Comparison of ENCODE assay signal across 8 cellular contexts in the genomic region with DNA sequence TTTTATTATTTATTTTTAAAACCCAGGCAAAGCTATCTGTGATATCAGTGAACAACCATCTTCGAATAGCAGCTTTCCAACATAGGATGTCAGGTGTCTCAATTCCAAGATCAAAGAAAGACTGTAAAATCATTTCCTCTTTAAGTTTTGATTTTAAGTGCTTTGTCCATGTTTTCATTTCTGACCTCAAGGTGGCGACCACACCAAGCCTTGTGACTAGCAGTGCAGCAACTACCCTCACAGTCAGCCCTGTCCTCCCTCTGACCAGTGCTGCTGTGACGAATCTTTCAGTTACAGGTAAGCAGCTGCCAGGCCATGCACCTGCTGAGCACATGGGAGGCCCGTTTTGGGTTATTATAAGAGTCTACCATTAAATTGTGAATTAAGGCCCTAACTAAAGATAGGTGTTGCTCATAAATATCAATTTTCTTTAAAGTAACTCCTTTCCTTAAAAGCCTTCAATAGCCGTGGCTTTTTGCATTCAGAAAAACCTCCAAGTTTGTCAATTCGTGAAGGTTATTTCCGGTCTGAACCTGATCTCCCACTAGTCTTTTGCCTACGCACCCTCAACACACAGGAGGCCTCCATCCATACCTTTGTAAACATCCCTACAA.
DNase-seq lines count a peak whose midpoint lies in the region; ATAC-seq and TF ChIP-seq lines count a peak whose summit lies in the region.

No MANE protein-coding gene starts in this region.

- TF ChIP-seq RAD21 in HCT116 (IDR thresholded peaks at IDR 0.05; ENCODE audit: low read depth), result peak; percentile 77

- H3K4me3 ChIP-seq in HCT116 (replicated peaks in 1 of 2; ENCODE audit: low read depth in 1 of 2, low read length in 2 of 2), result no peak overlapping the region
- H3K4me3 ChIP-seq in epithelial cell of esophagus (ENCODE audit: low read length), result no peak overlapping the region
- H3K4me3 ChIP-seq in testis, result no peak overlapping the region

- H3K27me3 Mint-ChIP-seq in nephron progenitor cell (ENCODE audit: low read depth, poor library complexity), result no peaks in the 10 kb centered on the region

- CTCF ChIA-PET in HCT116 (lab: Charles Lee), result interaction anchor here (1.0 kb wide), 1 partner anchor 132 kb away, joined by 3 read pairs; no protein-coding TSS in a partner anchor

- H3K36me3 Mint-ChIP-seq in nephron progenitor cell (ENCODE audit: low read depth), result peaks cover 60% of the 10 kb centered on the region

- RAD21 ChIA-PET in HCT116 (lab: Charles Lee; ENCODE audit: low non-redundant PET in 1 of 2, low total read pairs in 2 of 2, uncharacterized antibody in 2 of 2, unreplicated experiment in 2 of 2), result no interaction called here

- no peaks in the 10 kb centered on the region for H3K9me3 Mint-ChIP-seq in nephron progenitor cell

- no peak overlapping the region for H2AFZ ChIP-seq in HCT116 (ENCODE audit: low read depth, low read length, poor library complexity, severe bottlenecking)

- no peaks in the 10 kb centered on the region for H4K20me1 ChIP-seq in HCT116 (ENCODE audit: insufficient read depth)

- H3K4me1 ChIP-seq in HCT116 (ENCODE audit: control insufficient read depth in 1 of 2, insufficient read depth in 2 of 2, low read length in 2 of 2) (peaks cover 0 to 4% of the 10 kb centered on the region in 2 experiments; a peak in 1 of 4 replicates), testis (no peaks in the 10 kb centered on the region)

- no peaks in the 10 kb centered on the region for H3K9me3 ChIP-seq in HCT116 (ENCODE audit: control insufficient read depth in 1 of 2, insufficient read depth in 1 of 2, low read depth in 1 of 2, low read length in 2 of 2)
- H3K9me3 ChIP-seq in testis, result no peaks in the 10 kb centered on the region

- H3K9ac ChIP-seq in HCT116 (ENCODE audit: low read length), result no peak overlapping the region

- TF ChIP-seq CTCF in HCT116 (IDR thresholded peaks at IDR 0.05 in 2 of 3, conservative IDR thresholded peaks at IDR 0.05 in 1 of 3; ENCODE audit: borderline replicate concordance in 1 of 3, insufficient read depth in 1 of 3, low read depth in 2 of 3, low read length in 2 of 3), result peak; percentile 55 to 62 (median 56); a peak in 5 of 6 replicates
- TF ChIP-seq CTCF in epithelial cell of esophagus (IDR thresholded peaks at IDR 0.05; ENCODE audit: insufficient read depth, low read depth, low read length, missing control alignments), result peak; percentile 64
- TF ChIP-seq CTCF in nephron progenitor cell (IDR thresholded peaks at IDR 0.05), result peak; percentile 62
- peak in 2 of 3 experiments; percentile 27 to 59 for TF ChIP-seq CTCF in testis (IDR thresholded peaks at IDR 0.05)

- no peaks in the 10 kb centered on the region for H3K9me2 ChIP-seq in HCT116 (ENCODE audit: insufficient read depth)

- H3K27ac ChIP-seq in HCT116 (ENCODE audit: low read depth, low read length) (no peak overlapping the region), testis (no peak overlapping the region)

- POLR2A ChIA-PET in HCT116 (lab: Charles Lee), result no interaction called here

- no peak overlapping the region for H3K27ac Mint-ChIP-seq in nephron progenitor cell

- DNase-seq in DMS114 treated with DMSO at 0.1 percent for 48 hours (lab: John Stamatoyannopoulos, UW; ENCODE audit: unreplicated experiment) (peak; percentile 36), HCT116 (ENCODE audit: low read depth, low spot score) (peak; percentile 36), NCI-H446 treated with DMSO at 0.1 percent for 48 hours (lab: John Stamatoyannopoulos, UW) (peak; percentile 10), epithelial cell of esophagus (ENCODE audit: low read depth) (peak; percentile 74), nephron progenitor cell (peak; percentile 38), testis (peak; percentile 74)
- peak; percentile 37 to 47 for DNase-seq in activated CD4-positive, alpha-beta T cell treated with anti-CD3 and anti-CD28 coated beads, Interleukin-2, amount 50 U/mL, for 4 hours

- H3K4me1 Mint-ChIP-seq in nephron progenitor cell, result no peaks in the 10 kb centered on the region

- H3K4me2 ChIP-seq in HCT116 (ENCODE audit: low read length), result no peak overlapping the region

- BruUV-seq in HCT116 (replicated peaks; lab: Mats Ljungman, UMichigan), result no TSS peak

- H3K79me2 ChIP-seq in HCT116 (ENCODE audit: insufficient read depth, low read length), result no peaks in the 10 kb centered on the region

- H3K4me3 Mint-ChIP-seq in nephron progenitor cell, result no peak overlapping the region

- H3K27me3 ChIP-seq in HCT116 (ENCODE audit: insufficient read depth, low read length), result no peaks in the 10 kb centered on the region
- no peaks in the 10 kb centered on the region for H3K27me3 ChIP-seq in testis

- intact Hi-C loops in HCT116 (cut with micrococcal nuclease), result loop anchor here (1.0 kb wide), 2 partner anchors 41 to 133 kb away; no protein-coding TSS in a partner anchor
- intact Hi-C loops in testis (cut with DNase I; ENCODE audit: low total_unique reads), result no loop called here

- 60 to 71% methylated on average over 8 of the region's 8 CpGs for WGBS in testis, 2 donors

- H3K36me3 ChIP-seq in HCT116 (ENCODE audit: control insufficient read depth in 1 of 2, insufficient read depth in 2 of 2, low read length in 2 of 2) (no peaks in the 10 kb centered on the region; a peak in 2 of 4 replicates), testis (ENCODE audit: low read depth, missing control alignments) (no peaks in the 10 kb centered on the region)

- TF ChIP-seq POLR2A in HCT116 (IDR thresholded peaks at IDR 0.05; ENCODE audit: borderline replicate concordance, extremely low read depth, insufficient read depth, insufficient read length) (no peak), testis (IDR thresholded peaks at IDR 0.05) (no peak)

- ATAC-seq in HCT116 (peak; percentile 99), HG03342 (IDR thresholded peaks at IDR 0.05; ENCODE audit: unreplicated experiment) (no peak)

TF ChIP-seq in HCT116, 20 proteins besides CTCF, POLR2A, EP300 and RAD21:
- TF ChIP-seq TCF7L2 (IDR thresholded peaks at IDR 0.05; ENCODE audit: borderline replicate concordance, extremely low read depth, insufficient read depth, insufficient read length), result peak; percentile 23
- no peak for TF ChIP-seq ZNF274 (IDR thresholded peaks at IDR 0.05; ENCODE audit: low read depth, low read length)
- TF ChIP-seq, protein P1, sequence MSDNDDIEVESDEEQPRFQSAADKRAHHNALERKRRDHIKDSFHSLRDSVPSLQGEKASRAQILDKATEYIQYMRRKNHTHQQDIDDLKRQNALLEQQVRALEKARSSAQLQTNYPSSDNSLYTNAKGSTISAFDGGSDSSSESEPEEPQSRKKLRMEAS (IDR thresholded peaks at IDR 0.05), result peak; percentile 34; the same call in 1 of the 2 replicates
- no peak for TF ChIP-seq YY1 (IDR thresholded peaks at IDR 0.05; ENCODE audit: extremely low read depth, insufficient replicate concordance, low read depth, low read length)
- TF ChIP-seq FOSL1 (IDR thresholded peaks at IDR 0.05; ENCODE audit: low read depth), result no peak

Comparison
In these comparisons a context has a peak if more than half of its experiments do, and no peak if none do; other contexts are left out.
1. DNase-seq: peak in every context shown above with its lines; median percentile 74 in epithelial cell of esophagus; 74 in testis; 42 in activated CD4-positive, alpha-beta T cell treated with anti-CD3 and anti-CD28 coated beads, Interleukin-2, amount 50 U/mL, for 4 hours; 38 in nephron progenitor cell; 36 in DMS114 treated with DMSO at 0.1 percent for 48 hours; 36 in HCT116; 10 in NCI-H446 treated with DMSO at 0.1 percent for 48 hours.